13 cellular contexts compared by ENCODE assay signal in genomic region chr19:45099465-45100201, GRCh38. TPM values are rescaled to one million over a fixed set of nuclear protein-coding genes. Genes with fewer than 3 reads are reported as not detected.
DNase-seq lines count a peak whose midpoint lies in the region; ATAC-seq, FAIRE-seq and TF ChIP-seq lines count a peak whose summit lies in the region.
"Had no signal": no experiment of that assay in that cellular context is flagged by ENCODE, and none has a peak within 500 bp of the region (broad histone marks: within the 10 kb centered on the region; RNA-seq: fewer than 3 reads in every experiment).

No MANE protein-coding gene starts in this region.

- H3K4me1 ChIP-seq in RWPE2 (ENCODE audit: insufficient read depth, poor library complexity, severe bottlenecking) (peaks cover 20% of the 10 kb centered on the region), esophagus (ENCODE audit: control insufficient read depth in 2 of 2, insufficient read depth in 2 of 2, low read length in 1 of 2) (peaks cover 20 to 43% of the 10 kb centered on the region in 2 donors), pancreas (peaks cover 21 to 28% (median 24%) of the 10 kb centered on the region in 3 donors), BE2C (peaks cover 42% of the 10 kb centered on the region)

- H3K9me3 ChIP-seq in RWPE2 (ENCODE audit: severe bottlenecking), result no peaks in the 10 kb centered on the region
- no peaks in the 10 kb centered on the region for H3K9me3 ChIP-seq in esophagus (ENCODE audit: control insufficient read depth in 2 of 2, insufficient read depth in 1 of 2, low read depth in 1 of 2, low read length in 1 of 2)
- H3K9me3 ChIP-seq in pancreas, result no peaks in the 10 kb centered on the region
- no peaks in the 10 kb centered on the region for H3K9me3 ChIP-seq in BE2C
- H3K9me3 ChIP-seq: transverse colon had no signal

- peak; percentile 28 for DNase-seq in COR-L47 (lab: John Stamatoyannopoulos, UW)
- DNase-seq in RWPE2 (ENCODE audit: low spot score), result no peak
- no peak for DNase-seq in pancreas
- DNase-seq in BE2C, result no peak
- DNase-seq in SHP77 treated with DMSO at 0.1 percent for 48 hours (lab: John Stamatoyannopoulos, UW), result no peak
- no peak for DNase-seq in NCI-H146 treated with DMSO at 0.1 percent for 48 hours (lab: John Stamatoyannopoulos, UW; ENCODE audit: unreplicated experiment)
- DNase-seq: transverse colon had no signal

- TF ChIP-seq CTCF in RWPE2 (IDR thresholded peaks at IDR 0.05; ENCODE audit: poor library complexity, severe bottlenecking), result no peak
- TF ChIP-seq CTCF in pancreas (IDR thresholded peaks at IDR 0.05), result no peak
- no peak for TF ChIP-seq CTCF in BE2C (IDR thresholded peaks at IDR 0.05; ENCODE audit: low read depth, low read length)

- ATAC-seq in RWPE2 (ENCODE audit: low read depth) (no peak), pancreas (peak in 3 of 4 donors; percentile 33 to 38 (median 37)), HG03565 (IDR thresholded peaks at IDR 0.05; ENCODE audit: unreplicated experiment) (no peak)

- H3K36me3 ChIP-seq in RWPE2 (ENCODE audit: low read depth), result no peaks in the 10 kb centered on the region; the same call in 1 of the 2 replicates
- H3K36me3 ChIP-seq in esophagus (ENCODE audit: control insufficient read depth in 2 of 2, insufficient read depth in 2 of 2, low read length in 1 of 2), result peaks cover 0 to 3% of the 10 kb centered on the region in 2 donors
- no peaks in the 10 kb centered on the region for H3K36me3 ChIP-seq in pancreas
- peaks cover 18% of the 10 kb centered on the region for H3K36me3 ChIP-seq in BE2C
- H3K36me3 ChIP-seq: transverse colon had no signal

- H3K27me3 ChIP-seq in RWPE2 (ENCODE audit: insufficient read depth, poor library complexity, severe bottlenecking) (no peaks in the 10 kb centered on the region), esophagus (ENCODE audit: control insufficient read depth in 1 of 2, insufficient read depth in 2 of 2, low read length in 2 of 2) (no peaks in the 10 kb centered on the region), pancreas (no peaks in the 10 kb centered on the region), BE2C (no peaks in the 10 kb centered on the region)
- H3K27me3 ChIP-seq: transverse colon had no signal

- 42 to 47% methylated on average over 25 of the region's 25 CpGs for WGBS in esophagus, 2 donors
- 36 to 48% methylated on average over 25 of the region's 25 CpGs for WGBS in pancreas, 2 donors

- no peak for FAIRE-seq in pancreas (lab: Jason Lieb, UNC)
- FAIRE-seq: D721Med, endometrium, GM18507 had no signal

- intact Hi-C loops in pancreas (cut with DNase I), result no loop called here

- H3K27ac ChIP-seq in RWPE2 (ENCODE audit: poor library complexity, severe bottlenecking) (peak overlapping the region; percentile 48), esophagus (ENCODE audit: low read depth in 2 of 2, low read length in 1 of 2) (peak overlapping the region; percentile 62 to 86), pancreas (peak overlapping the region; percentile 24 to 78 (median 61))

- no peak overlapping the region for H3K4me3 ChIP-seq in RWPE2 (ENCODE audit: severe bottlenecking)
- no peak overlapping the region for H3K4me3 ChIP-seq in esophagus (ENCODE audit: low read depth in 1 of 2, low read length in 2 of 2)
- no peak overlapping the region for H3K4me3 ChIP-seq in pancreas
- no peak overlapping the region for H3K4me3 ChIP-seq in BE2C (ENCODE audit: low read depth, low read length)
- H3K4me3 ChIP-seq: lung, transverse colon had no signal

RNA-seq across cellular contexts. Expression of gene PPP1R37, which starts 6.7 kb away (rescaled TPM):
- polyA plus RNA-seq in esophagus, result 10 to 100 TPM; 17.5 to 43.1 TPM
- 10 to 100 TPM; 13.0 to 18.7 (median 15.1) TPM for total RNA-seq in pancreas
- 10 to 100 TPM; 31.7 to 57.4 TPM for polyA plus RNA-seq in pancreas
- polyA plus RNA-seq in BE2C (2012; ENCODE audit: insufficient read depth, insufficient read length, low read depth), result 59.0 TPM

RNA-seq across cellular contexts. Expression of gene GEMIN7, which starts 20.6 kb away (rescaled TPM):
- 10 to 100 TPM; 20.7 to 21.3 TPM for polyA plus RNA-seq in esophagus
- 10 to 100 TPM in 1 of 6 donors, 1 to 10 TPM in 5; 3.8 to 11.4 (median 7.7) TPM for total RNA-seq in pancreas
- 10 to 100 TPM; 16.6 to 26.2 TPM for polyA plus RNA-seq in pancreas
- polyA plus RNA-seq in BE2C (2012; ENCODE audit: insufficient read depth, insufficient read length, low read depth), result 67.8 TPM

RNA-seq across cellular contexts. Expression of gene ZNF296, which starts 23.4 kb away (rescaled TPM):
- polyA plus RNA-seq in esophagus, result 10 to 100 TPM in 1 of 2 donors, 1 to 10 TPM in 1; 7.6 to 14.5 TPM
- under 1 TPM; 0.15 to 0.52 (median 0.32) TPM for total RNA-seq in pancreas
- polyA plus RNA-seq in pancreas, result 1 to 10 TPM; 2.0 to 2.1 TPM
- polyA plus RNA-seq in BE2C (2012; ENCODE audit: insufficient read depth, insufficient read length, low read depth), result 4.9 TPM

Comparison
In these comparisons a context has a peak if more than half of its experiments do, and no peak if none do; other contexts are left out.
1. ATAC-seq: peak in pancreas (3 of 4); none in RWPE2 (single experiment) and HG03565 (single experiment).
2. Peak in every context shown above with its lines, with median percentiles within 50 percentile points of each other: H3K27ac ChIP-seq.